ENCODE assay signal across 34 cellular contexts in genomic region chr4:22048326-22048725, GRCh38.
"Had no signal": no experiment of that assay in that cellular context is flagged by ENCODE, and none has a peak within 500 bp of the region (broad histone marks: within the 10 kb centered on the region; RNA-seq: fewer than 3 reads in every experiment).

No MANE protein-coding gene starts in this region.

- H3K36me3 ChIP-seq: MG63 had no signal

- H3K9me3 ChIP-seq: MG63 had no signal

- H3K4me3 ChIP-seq: MG63 had no signal

- DNase-seq: Karpas-422, Kasumi-1, MG63, MM.1S, MV-4-11, NCI-H1048, NCI-H1092, NCI-H1092 treated with DMSO at 0.1 percent for 48 hours, NCI-H1105, NCI-H1105 treated with DMSO at 0.1 percent for 48 hours, NCI-H1417, NCI-H1417 treated with DMSO at 0.1 percent for 48 hours, NCI-H1436, NCI-H1436 treated with DMSO at 0.1 percent for 48 hours, NCI-H146, NCI-H1694, NCI-H1694 treated with DMSO at 0.1 percent for 48 hours, NCI-H187, NCI-H187 treated with DMSO at 0.1 percent for 48 hours, NCI-H1930, NCI-H2029, NCI-H2029 treated with DMSO at 0.1 percent for 48 hours, NCI-H2081, NCI-H2081 treated with DMSO at 0.1 percent for 48 hours, NCI-H2107, NCI-H2171, NCI-H2171 treated with DMSO at 0.1 percent for 48 hours, NCI-H2227 treated with DMSO at 0.1 percent for 48 hours, NCI-H226, NCI-H345, NCI-H446, NCI-H446 treated with DMSO at 0.1 percent for 48 hours, NCI-H510A, NCI-H510A treated with DMSO at 0.1 percent for 48 hours had no signal

- H3K27me3 ChIP-seq: MG63 had no signal
